In genomic region chr18:76495435-76496199, GRCh38 we compare ENCODE assay signal across 8 cellular contexts. TPM values are rescaled to one million over a fixed set of nuclear protein-coding genes. Genes with fewer than 3 reads are reported as not detected.
DNase-seq lines count a peak whose midpoint lies in the region; ATAC-seq and TF ChIP-seq lines count a peak whose summit lies in the region.

No MANE protein-coding gene starts in this region.

- peak overlapping the region; percentile 88 to 97 (median 91) for H3K4me3 Mint-ChIP-seq in brain

- peak overlapping the region; percentile 91 to 98 (median 93) for H3K27ac Mint-ChIP-seq in brain

- WGBS in spleen, 5 donors = 1 to 2% (median 1%) methylated on average over 21 to 44 of the region's 44 CpGs

- intact Hi-C loops in spleen (cut with DNase I; ENCODE audit: low total_unique reads) = no loop called here

- DNase-seq in COLO668 (lab: John Stamatoyannopoulos, UW; ENCODE audit: unreplicated experiment) (peak; percentile 72), H4 (ENCODE audit: low spot score) (peak; percentile 23), NCI-H748 (lab: John Stamatoyannopoulos, UW; ENCODE audit: unreplicated experiment) (peak; percentile 83), islet precursor cell (peak; percentile 92), spleen (peak; percentile 86), Ammon's horn (ENCODE audit: low spot score) (no peak)

- H3K4me1 ChIP-seq in spleen = peaks cover 0 to 89% (median 39%) of the 10 kb centered on the region in 6 donors

- H3K4me1 Mint-ChIP-seq in brain = peaks cover 35% of the 10 kb centered on the region

- no peak for TF ChIP-seq CTCF in brain (conservative IDR thresholded peaks at IDR 0.05)
- no peak for TF ChIP-seq CTCF in spleen (IDR thresholded peaks at IDR 0.05 in 8 of 11, conservative IDR thresholded peaks at IDR 0.05 in 3 of 11)

- H3K36me3 Mint-ChIP-seq in brain = no peaks in the 10 kb centered on the region

- peaks cover 10% of the 10 kb centered on the region for H3K27me3 Mint-ChIP-seq in brain

- H3K9me3 Mint-ChIP-seq in brain = peaks cover 0 to 2% (median 0%) of the 10 kb centered on the region in 5 experiments

- no peaks in the 10 kb centered on the region for H3K9me3 ChIP-seq in spleen

- ATAC-seq in GM21717 (IDR thresholded peaks at IDR 0.05; ENCODE audit: unreplicated experiment) = no peak

- TF ChIP-seq POLR2A in spleen (IDR thresholded peaks at IDR 0.05) = no peak

- H3K27me3 ChIP-seq in spleen (replicated peaks in 1 of 7) = peaks cover 0 to 52% (median 3%) of the 10 kb centered on the region in 7 donors

- no peaks in the 10 kb centered on the region for H3K36me3 ChIP-seq in spleen

- H3K4me3 ChIP-seq in spleen = peak overlapping the region; percentile 63 to 90 (median 69)

- peak overlapping the region; percentile 62 to 97 (median 88) for H3K27ac ChIP-seq in spleen

RNA-seq across cellular contexts. Expression of gene ZNF516, which starts 0.6 kb away (rescaled TPM):
- total RNA-seq in H4 (2014; rRNA removed; shearing (Covaris generic)) = 7.0 and 7.4 TPM in 2 replicates
- polyA plus RNA-seq in brain (ENCODE audit: insufficient read depth, low read depth, low replicate concordance) (29.0 TPM), spleen (1 to 10 TPM; 4.5 to 8.7 (median 4.9) TPM)
- 10 to 100 TPM; 20.8 to 58.4 (median 41.1) TPM for total RNA-seq in spleen
